In the genomic region with DNA sequence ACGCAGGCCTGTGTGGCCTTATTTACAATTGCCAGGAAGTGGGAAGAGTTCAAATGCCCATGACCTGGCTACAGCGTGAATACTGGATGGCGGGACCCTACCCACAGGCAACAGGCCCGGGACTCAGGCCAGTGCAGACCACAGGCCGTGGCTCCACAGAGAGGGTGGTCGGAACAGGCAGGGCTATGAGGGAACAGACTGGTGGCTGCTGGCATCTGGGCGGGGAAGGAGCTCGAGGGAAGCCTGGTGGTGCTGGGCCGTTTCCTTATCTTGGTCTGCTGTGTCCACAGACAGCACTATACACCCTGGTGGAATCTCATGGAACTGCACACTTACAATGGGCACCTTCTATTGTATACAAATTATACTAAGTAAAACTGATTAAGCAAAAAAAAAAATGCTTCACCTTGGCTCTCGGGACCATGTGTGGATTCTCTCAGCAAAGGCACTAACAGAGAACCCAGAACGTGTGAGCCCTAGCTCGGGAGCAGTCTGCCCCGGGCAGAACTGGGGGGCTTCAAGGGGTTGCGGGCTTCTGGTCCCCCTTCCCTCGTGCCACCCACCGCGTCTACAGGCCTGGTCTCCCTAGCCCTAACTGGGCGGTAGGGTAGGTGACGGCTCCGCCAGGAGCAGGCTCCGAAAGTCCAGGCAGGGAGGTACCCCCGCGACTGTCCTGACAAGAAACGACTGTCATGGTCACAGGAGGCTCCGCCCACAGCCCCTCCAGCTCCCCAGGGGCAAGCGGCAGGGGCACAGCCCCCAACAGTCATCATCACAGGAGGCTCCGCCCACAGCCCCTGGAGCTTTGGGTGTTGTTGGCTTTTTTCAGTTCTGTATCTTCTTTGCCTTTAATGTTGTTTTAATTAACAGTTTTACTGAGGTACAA, we compare ENCODE assay signal across 1 cellular context.
A peak's percentile ranks its signal among the peaks of the same experiment; 100 is the strongest.
TF ChIP-seq lines count a peak whose summit lies in the region.

No MANE protein-coding gene starts in this region.

TF ChIP-seq in HepG2, 621 proteins besides CTCF, POLR2A, EP300 and RAD21 (continued from another document and continues in another):
- TF ChIP-seq, protein P1, sequence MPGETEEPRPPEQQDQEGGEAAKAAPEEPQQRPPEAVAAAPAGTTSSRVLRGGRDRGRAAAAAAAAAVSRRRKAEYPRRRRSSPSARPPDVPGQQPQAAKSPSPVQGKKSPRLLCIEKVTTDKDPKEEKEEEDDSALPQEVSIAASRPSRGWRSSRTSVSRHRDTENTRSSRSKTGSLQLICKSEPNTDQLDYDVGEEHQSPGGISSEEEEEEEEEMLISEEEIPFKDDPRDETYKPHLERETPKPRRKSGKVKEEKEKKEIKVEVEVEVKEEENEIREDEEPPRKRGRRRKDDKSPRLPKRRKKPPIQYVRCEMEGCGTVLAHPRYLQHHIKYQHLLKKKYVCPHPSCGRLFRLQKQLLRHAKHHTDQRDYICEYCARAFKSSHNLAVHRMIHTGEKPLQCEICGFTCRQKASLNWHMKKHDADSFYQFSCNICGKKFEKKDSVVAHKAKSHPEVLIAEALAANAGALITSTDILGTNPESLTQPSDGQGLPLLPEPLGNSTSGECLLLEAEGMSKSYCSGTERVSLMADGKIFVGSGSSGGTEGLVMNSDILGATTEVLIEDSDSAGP (CRISPR knock-in tag; IDR thresholded peaks at IDR 0.05; ENCODE audit: borderline replicate concordance) = 0 out of 2 replicates have a peak, but pooled peaks have one; percentile 13
- no peak for TF ChIP-seq ZNF160 (CRISPR knock-in tag; IDR thresholded peaks at IDR 0.05)
- no peak for TF ChIP-seq GTF3A (CRISPR knock-in tag; conservative IDR thresholded peaks at IDR 0.05)
- 0 out of 2 replicates have a peak, but pooled peaks have one; percentile 20 for TF ChIP-seq ZNF891 (CRISPR knock-in tag; IDR thresholded peaks at IDR 0.05)
- TF ChIP-seq SNRNP70 (IDR thresholded peaks at IDR 0.05; ENCODE audit: low read depth, low read length) = no peak
- 0 out of 2 replicates have a peak, but pooled peaks have one; percentile 14 for TF ChIP-seq CBFB (CRISPR knock-in tag; IDR thresholded peaks at IDR 0.05)
- no peak for TF ChIP-seq ZNF138 (CRISPR knock-in tag; IDR thresholded peaks at IDR 0.05; ENCODE audit: low read depth)
- TF ChIP-seq, protein P2, sequence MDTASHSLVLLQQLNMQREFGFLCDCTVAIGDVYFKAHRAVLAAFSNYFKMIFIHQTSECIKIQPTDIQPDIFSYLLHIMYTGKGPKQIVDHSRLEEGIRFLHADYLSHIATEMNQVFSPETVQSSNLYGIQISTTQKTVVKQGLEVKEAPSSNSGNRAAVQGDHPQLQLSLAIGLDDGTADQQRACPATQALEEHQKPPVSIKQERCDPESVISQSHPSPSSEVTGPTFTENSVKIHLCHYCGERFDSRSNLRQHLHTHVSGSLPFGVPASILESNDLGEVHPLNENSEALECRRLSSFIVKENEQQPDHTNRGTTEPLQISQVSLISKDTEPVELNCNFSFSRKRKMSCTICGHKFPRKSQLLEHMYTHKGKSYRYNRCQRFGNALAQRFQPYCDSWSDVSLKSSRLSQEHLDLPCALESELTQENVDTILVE (CRISPR knock-in tag; IDR thresholded peaks at IDR 0.05) = no peak
- TF ChIP-seq, protein P3, sequence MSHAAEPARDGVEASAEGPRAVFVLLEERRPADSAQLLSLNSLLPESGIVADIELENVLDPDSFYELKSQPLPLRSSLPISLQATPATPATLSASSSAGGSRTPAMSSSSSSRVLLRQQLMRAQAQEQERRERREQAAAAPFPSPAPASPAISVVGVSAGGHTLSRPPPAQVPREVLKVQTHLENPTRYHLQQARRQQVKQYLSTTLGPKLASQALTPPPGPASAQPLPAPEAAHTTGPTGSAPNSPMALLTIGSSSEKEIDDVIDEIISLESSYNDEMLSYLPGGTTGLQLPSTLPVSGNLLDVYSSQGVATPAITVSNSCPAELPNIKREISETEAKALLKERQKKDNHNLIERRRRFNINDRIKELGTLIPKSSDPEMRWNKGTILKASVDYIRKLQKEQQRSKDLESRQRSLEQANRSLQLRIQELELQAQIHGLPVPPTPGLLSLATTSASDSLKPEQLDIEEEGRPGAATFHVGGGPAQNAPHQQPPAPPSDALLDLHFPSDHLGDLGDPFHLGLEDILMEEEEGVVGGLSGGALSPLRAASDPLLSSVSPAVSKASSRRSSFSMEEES (CRISPR knock-in tag; IDR thresholded peaks at IDR 0.05) = no peak
- TF ChIP-seq, protein P4, sequence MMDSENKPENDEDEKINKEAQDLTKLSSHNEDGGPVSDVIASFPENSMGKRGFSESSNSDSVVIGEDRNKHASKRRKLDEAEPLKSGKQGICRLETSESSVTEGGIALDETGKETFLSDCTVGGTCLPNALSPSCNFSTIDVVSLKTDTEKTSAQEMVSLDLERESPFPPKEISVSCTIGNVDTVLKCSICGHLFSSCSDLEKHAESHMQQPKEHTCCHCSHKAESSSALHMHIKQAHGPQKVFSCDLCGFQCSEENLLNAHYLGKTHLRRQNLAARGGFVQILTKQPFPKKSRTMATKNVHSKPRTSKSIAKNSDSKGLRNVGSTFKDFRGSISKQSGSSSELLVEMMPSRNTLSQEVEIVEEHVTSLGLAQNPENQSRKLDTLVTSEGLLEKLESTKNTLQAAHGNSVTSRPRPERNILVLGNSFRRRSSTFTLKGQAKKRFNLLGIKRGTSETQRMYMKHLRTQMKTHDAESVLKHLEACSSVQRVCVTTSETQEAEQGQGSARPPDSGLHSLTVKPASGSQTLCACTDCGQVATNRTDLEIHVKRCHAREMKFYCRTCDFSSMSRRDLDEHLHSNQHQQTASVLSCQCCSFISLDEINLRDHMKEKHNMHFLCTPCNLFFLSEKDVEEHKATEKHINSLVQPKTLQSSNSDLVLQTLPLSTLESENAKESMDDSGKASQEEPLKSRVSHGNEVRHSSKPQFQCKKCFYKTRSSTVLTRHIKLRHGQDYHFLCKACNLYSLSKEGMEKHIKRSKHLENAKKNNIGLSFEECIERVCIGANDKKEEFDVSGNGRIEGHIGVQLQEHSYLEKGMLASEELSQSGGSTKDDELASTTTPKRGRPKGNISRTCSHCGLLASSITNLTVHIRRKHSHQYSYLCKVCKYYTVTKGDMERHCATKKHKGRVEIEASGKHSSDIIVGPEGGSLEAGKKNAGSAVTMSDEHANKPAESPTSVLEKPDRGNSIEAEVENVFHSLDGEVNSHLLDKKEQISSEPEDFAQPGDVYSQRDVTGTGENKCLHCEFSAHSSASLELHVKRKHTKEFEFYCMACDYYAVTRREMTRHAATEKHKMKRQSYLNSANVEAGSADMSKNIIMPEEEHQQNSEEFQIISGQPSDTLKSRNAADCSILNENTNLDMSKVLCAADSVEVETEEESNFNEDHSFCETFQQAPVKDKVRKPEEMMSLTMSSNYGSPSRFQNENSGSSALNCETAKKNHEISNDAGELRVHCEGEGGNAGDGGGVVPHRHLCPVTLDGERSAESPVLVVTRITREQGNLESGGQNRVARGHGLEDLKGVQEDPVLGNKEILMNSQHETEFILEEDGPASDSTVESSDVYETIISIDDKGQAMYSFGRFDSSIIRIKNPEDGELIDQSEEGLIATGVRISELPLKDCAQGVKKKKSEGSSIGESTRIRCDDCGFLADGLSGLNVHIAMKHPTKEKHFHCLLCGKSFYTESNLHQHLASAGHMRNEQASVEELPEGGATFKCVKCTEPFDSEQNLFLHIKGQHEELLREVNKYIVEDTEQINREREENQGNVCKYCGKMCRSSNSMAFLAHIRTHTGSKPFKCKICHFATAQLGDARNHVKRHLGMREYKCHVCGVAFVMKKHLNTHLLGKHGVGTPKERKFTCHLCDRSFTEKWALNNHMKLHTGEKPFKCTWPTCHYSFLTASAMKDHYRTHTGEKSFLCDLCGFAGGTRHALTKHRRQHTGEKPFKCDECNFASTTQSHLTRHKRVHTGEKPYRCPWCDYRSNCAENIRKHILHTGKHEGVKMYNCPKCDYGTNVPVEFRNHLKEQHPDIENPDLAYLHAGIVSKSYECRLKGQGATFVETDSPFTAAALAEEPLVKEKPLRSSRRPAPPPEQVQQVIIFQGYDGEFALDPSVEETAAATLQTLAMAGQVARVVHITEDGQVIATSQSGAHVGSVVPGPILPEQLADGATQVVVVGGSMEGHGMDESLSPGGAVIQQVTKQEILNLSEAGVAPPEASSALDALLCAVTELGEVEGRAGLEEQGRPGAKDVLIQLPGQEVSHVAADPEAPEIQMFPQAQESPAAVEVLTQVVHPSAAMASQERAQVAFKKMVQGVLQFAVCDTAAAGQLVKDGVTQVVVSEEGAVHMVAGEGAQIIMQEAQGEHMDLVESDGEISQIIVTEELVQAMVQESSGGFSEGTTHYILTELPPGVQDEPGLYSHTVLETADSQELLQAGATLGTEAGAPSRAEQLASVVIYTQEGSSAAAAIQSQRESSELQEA (CRISPR knock-in tag; IDR thresholded peaks at IDR 0.05; ENCODE audit: not compliant biosample characterization) = no peak
- TF ChIP-seq, protein P5, sequence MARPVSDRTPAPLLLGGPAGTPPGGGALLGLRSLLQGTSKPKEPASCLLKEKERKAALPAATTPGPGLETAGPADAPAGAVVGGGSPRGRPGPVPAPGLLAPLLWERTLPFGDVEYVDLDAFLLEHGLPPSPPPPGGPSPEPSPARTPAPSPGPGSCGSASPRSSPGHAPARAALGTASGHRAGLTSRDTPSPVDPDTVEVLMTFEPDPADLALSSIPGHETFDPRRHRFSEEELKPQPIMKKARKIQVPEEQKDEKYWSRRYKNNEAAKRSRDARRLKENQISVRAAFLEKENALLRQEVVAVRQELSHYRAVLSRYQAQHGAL (CRISPR knock-in tag; IDR thresholded peaks at IDR 0.05; ENCODE audit: not compliant biosample characterization) = no peak
- TF ChIP-seq TOPORS (CRISPR knock-in tag; IDR thresholded peaks at IDR 0.05) = no peak
- no peak for TF ChIP-seq MEIS1 (CRISPR knock-in tag; IDR thresholded peaks at IDR 0.05; ENCODE audit: borderline replicate concordance)
- TF ChIP-seq, protein P6, sequence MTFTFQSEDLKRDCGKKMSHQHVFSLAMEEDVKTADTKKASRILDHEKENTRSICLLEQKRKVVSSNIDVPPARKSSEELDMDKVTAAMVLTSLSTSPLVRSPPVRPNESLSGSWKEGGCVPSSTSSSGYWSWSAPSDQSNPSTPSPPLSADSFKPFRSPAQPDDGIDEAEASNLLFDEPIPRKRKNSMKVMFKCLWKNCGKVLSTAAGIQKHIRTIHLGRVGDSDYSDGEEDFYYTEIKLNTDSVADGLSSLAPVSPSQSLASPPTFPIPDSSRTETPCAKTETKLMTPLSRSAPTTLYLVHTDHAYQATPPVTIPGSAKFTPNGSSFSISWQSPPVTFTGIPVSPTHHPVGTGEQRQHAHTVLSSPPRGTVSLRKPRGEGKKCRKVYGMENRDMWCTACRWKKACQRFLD (CRISPR knock-in tag; IDR thresholded peaks at IDR 0.05; ENCODE audit: borderline replicate concordance) = no peak
- 0 out of 2 replicates have a peak, but pooled peaks have one; percentile 17 for TF ChIP-seq ZNF547 (CRISPR knock-in tag; IDR thresholded peaks at IDR 0.05)
- no peak for TF ChIP-seq CHD4 (IDR thresholded peaks at IDR 0.05; ENCODE audit: borderline replicate concordance, low read length)
- no peak for TF ChIP-seq NFIB (CRISPR knock-in tag; IDR thresholded peaks at IDR 0.05; ENCODE audit: borderline replicate concordance)
- no peak for TF ChIP-seq NFKB2 (CRISPR knock-in tag; IDR thresholded peaks at IDR 0.05; ENCODE audit: borderline replicate concordance)
- TF ChIP-seq MTF2 (CRISPR knock-in tag; IDR thresholded peaks at IDR 0.05; ENCODE audit: borderline replicate concordance) = no peak
- no peak for TF ChIP-seq NAIF1 (CRISPR knock-in tag; IDR thresholded peaks at IDR 0.05; ENCODE audit: borderline replicate concordance)
- TF ChIP-seq KDM2A (CRISPR knock-in tag; IDR thresholded peaks at IDR 0.05; ENCODE audit: borderline replicate concordance, low read depth) = peak; percentile 20; the same call in 1 of the 2 replicates
- peak; percentile 59 for TF ChIP-seq SMC3 (IDR thresholded peaks at IDR 0.05; ENCODE audit: low read length)
- TF ChIP-seq, protein P7, sequence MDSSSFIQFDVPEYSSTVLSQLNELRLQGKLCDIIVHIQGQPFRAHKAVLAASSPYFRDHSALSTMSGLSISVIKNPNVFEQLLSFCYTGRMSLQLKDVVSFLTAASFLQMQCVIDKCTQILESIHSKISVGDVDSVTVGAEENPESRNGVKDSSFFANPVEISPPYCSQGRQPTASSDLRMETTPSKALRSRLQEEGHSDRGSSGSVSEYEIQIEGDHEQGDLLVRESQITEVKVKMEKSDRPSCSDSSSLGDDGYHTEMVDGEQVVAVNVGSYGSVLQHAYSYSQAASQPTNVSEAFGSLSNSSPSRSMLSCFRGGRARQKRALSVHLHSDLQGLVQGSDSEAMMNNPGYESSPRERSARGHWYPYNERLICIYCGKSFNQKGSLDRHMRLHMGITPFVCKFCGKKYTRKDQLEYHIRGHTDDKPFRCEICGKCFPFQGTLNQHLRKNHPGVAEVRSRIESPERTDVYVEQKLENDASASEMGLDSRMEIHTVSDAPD (CRISPR knock-in tag; IDR thresholded peaks at IDR 0.05) = no peak
- no peak for TF ChIP-seq LCORL (IDR thresholded peaks at IDR 0.05)
- TF ChIP-seq LCORL (CRISPR knock-in tag; IDR thresholded peaks at IDR 0.05) = 0 out of 2 replicates have a peak, but pooled peaks have one; percentile 20
- TF ChIP-seq, protein P8, sequence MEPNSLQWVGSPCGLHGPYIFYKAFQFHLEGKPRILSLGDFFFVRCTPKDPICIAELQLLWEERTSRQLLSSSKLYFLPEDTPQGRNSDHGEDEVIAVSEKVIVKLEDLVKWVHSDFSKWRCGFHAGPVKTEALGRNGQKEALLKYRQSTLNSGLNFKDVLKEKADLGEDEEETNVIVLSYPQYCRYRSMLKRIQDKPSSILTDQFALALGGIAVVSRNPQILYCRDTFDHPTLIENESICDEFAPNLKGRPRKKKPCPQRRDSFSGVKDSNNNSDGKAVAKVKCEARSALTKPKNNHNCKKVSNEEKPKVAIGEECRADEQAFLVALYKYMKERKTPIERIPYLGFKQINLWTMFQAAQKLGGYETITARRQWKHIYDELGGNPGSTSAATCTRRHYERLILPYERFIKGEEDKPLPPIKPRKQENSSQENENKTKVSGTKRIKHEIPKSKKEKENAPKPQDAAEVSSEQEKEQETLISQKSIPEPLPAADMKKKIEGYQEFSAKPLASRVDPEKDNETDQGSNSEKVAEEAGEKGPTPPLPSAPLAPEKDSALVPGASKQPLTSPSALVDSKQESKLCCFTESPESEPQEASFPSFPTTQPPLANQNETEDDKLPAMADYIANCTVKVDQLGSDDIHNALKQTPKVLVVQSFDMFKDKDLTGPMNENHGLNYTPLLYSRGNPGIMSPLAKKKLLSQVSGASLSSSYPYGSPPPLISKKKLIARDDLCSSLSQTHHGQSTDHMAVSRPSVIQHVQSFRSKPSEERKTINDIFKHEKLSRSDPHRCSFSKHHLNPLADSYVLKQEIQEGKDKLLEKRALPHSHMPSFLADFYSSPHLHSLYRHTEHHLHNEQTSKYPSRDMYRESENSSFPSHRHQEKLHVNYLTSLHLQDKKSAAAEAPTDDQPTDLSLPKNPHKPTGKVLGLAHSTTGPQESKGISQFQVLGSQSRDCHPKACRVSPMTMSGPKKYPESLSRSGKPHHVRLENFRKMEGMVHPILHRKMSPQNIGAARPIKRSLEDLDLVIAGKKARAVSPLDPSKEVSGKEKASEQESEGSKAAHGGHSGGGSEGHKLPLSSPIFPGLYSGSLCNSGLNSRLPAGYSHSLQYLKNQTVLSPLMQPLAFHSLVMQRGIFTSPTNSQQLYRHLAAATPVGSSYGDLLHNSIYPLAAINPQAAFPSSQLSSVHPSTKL (CRISPR knock-in tag; IDR thresholded peaks at IDR 0.05) = no peak
- TF ChIP-seq SIX4 (CRISPR knock-in tag; IDR thresholded peaks at IDR 0.05) = no peak
- TF ChIP-seq KAT7 (CRISPR knock-in tag; IDR thresholded peaks at IDR 0.05; ENCODE audit: borderline replicate concordance) = no peak
- TF ChIP-seq, protein P9, sequence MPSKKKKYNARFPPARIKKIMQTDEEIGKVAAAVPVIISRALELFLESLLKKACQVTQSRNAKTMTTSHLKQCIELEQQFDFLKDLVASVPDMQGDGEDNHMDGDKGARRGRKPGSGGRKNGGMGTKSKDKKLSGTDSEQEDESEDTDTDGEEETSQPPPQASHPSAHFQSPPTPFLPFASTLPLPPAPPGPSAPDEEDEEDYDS (CRISPR knock-in tag; IDR thresholded peaks at IDR 0.05) = no peak
